ENCODE assay signal across 13 cellular contexts in genomic region chr16:86064431-86065250, GRCh38.
"Had no signal": no experiment of that assay in that cellular context is flagged by ENCODE, and none has a peak within 500 bp of the region (broad histone marks: within the 10 kb centered on the region; RNA-seq: fewer than 3 reads in every experiment).

No MANE protein-coding gene starts in this region.

- DNase-seq: activated naive CD4-positive, alpha-beta T cell; dorsolateral prefrontal cortex; endodermal cell; left ventricle myocardium inferior; mesendoderm; ovary; sigmoid colon; stimulated activated CD4-positive, alpha-beta T cell treated with anti-CD3 and anti-CD28 coated beads, Interleukin-1b, Interleukin-23, amount 100 ng/mL, for 48 hours; T-helper 9 cell; tibial artery had no signal

- H3K27me3 ChIP-seq: ovary, sigmoid colon had no signal

- H3K27ac Mint-ChIP-seq: activated T-helper 1 cell treated with anti-CD3 and anti-CD28 coated beads, Interleukin-12 subunit alpha, Interleukin-12 subunit beta, Interleukin-2, Interleukin-4 antibody, amounts not matched to agents 30 ng/mL and 10 ng/mL and 1 ng/mL, durations not matched to agents 14 hours and 24 hours and 36 hours; endodermal cell; stimulated activated effector memory CD8-positive, alpha-beta T cell treated with anti-CD3 and anti-CD28 coated beads, Interleukin-12 subunit alpha, Interleukin-12 subunit beta, amount 100 ng/mL, for 72 hours had no signal

- H3K9me3 ChIP-seq: left ventricle myocardium inferior, ovary, sigmoid colon, tibial artery had no signal

- H3K36me3 ChIP-seq: left ventricle myocardium inferior, ovary, sigmoid colon, tibial artery had no signal

- H3K27ac ChIP-seq: left ventricle myocardium inferior, ovary, sigmoid colon, tibial artery had no signal

- H3K4me1 Mint-ChIP-seq: endodermal cell; stimulated activated effector memory CD8-positive, alpha-beta T cell treated with anti-CD3 and anti-CD28 coated beads, Interleukin-12 subunit alpha, Interleukin-12 subunit beta, amount 100 ng/mL, for 72 hours had no signal

- H3K4me3 Mint-ChIP-seq: activated T-helper 1 cell treated with anti-CD3 and anti-CD28 coated beads, Interleukin-12 subunit alpha, Interleukin-12 subunit beta, Interleukin-2, Interleukin-4 antibody, amounts not matched to agents 30 ng/mL and 10 ng/mL and 1 ng/mL, durations not matched to agents 14 hours and 24 hours and 36 hours; endodermal cell; stimulated activated effector memory CD8-positive, alpha-beta T cell treated with anti-CD3 and anti-CD28 coated beads, Interleukin-12 subunit alpha, Interleukin-12 subunit beta, amount 100 ng/mL, for 72 hours had no signal

- ATAC-seq: activated CD4-positive, CD25-positive, alpha-beta regulatory T cell treated with anti-CD3 and anti-CD28 coated beads, Interleukin-2, amount 50 U/mL, for 24 hours; stimulated activated effector memory CD8-positive, alpha-beta T cell treated with anti-CD3 and anti-CD28 coated beads, Interleukin-12 subunit alpha, Interleukin-12 subunit beta, amount 100 ng/mL, for 72 hours had no signal

- H3K9me3 Mint-ChIP-seq: activated T-helper 1 cell treated with anti-CD3 and anti-CD28 coated beads, Interleukin-12 subunit alpha, Interleukin-12 subunit beta, Interleukin-2, Interleukin-4 antibody, amounts not matched to agents 30 ng/mL and 10 ng/mL and 1 ng/mL, durations not matched to agents 14 hours and 24 hours and 36 hours; stimulated activated effector memory CD8-positive, alpha-beta T cell treated with anti-CD3 and anti-CD28 coated beads, Interleukin-12 subunit alpha, Interleukin-12 subunit beta, amount 100 ng/mL, for 72 hours had no signal

- H3K4me3 ChIP-seq: dorsolateral prefrontal cortex, left ventricle myocardium inferior, ovary, sigmoid colon, tibial artery had no signal
